ENCODE assay signal across 26 cellular contexts in the genomic region with DNA sequence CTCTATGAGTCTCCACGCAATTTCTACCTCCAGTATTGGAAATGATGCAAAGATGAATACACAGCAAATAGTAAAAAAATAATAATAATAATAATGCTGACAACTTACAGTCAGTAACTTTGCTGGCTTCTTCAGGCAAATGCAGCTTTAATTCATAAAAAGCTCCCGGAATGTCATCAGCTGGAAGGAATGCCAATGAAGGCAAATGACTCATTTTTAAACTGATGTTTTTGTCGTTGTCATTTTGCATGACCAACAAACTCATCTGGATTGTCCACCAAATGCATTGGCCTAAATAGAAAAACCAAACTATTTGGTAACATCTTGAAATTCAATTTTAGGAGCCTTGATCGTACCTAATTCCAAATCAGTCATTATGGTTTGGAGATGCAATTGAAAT.
DNase-seq lines count a peak whose midpoint lies in the region; ATAC-seq, FAIRE-seq and TF ChIP-seq lines count a peak whose summit lies in the region.
"Had no signal": no experiment of that assay in that cellular context is flagged by ENCODE, and none has a peak within 500 bp of the region (broad histone marks: within the 10 kb centered on the region; RNA-seq: fewer than 3 reads in every experiment).

No MANE protein-coding gene starts in this region.

- no peaks in the 10 kb centered on the region for H3K4me1 Mint-ChIP-seq in naive thymus-derived CD8-positive, alpha-beta T cell
- H3K4me1 Mint-ChIP-seq: B cell, T-cell had no signal

- no peaks in the 10 kb centered on the region for H3K9me2 ChIP-seq in PC-3 (replicated peaks; ENCODE audit: low read length)

- H3K27me3 ChIP-seq in PC-3 (ENCODE audit: low read length) (no peaks in the 10 kb centered on the region), endothelial cell of umbilical vein (ENCODE audit: control insufficient read depth in 2 of 2, insufficient read depth in 2 of 2, low read length in 2 of 2) (no peaks in the 10 kb centered on the region)

- DNase-seq in A172 (ENCODE audit: low spot score) = peak; percentile 34
- DNase-seq in EL = peak; percentile 46
- DNase-seq in PC-3 = peak; percentile 53
- no peak for DNase-seq in endothelial cell of umbilical vein (ENCODE audit: low read depth, low spot score)
- DNase-seq in naive thymus-derived CD8-positive, alpha-beta T cell = no peak
- DNase-seq in medulla oblongata (ENCODE audit: extremely low spot score) = no peak
- DNase-seq in SIG-M5 treated with dmso at 0.1 percent for 504 hours (lab: John Stamatoyannopoulos, UW; ENCODE audit: unreplicated experiment) = no peak
- DNase-seq: 8988T; Caco-2; CD8-positive, alpha-beta T cell; H9; Karpas-422; NCI-H1092 treated with DMSO at 0.1 percent for 48 hours; NCI-H146; NCI-H1930; NCI-H2107; NCI-H524; NCI-H748 treated with DMSO at 0.1 percent for 48 hours; SIG-M5; T-cell had no signal

- intact Hi-C loops in PC-3 (cut with micrococcal nuclease) = no loop called here
- intact Hi-C loops in endothelial cell of umbilical vein (cut with micrococcal nuclease) = no loop called here

- H3K9me3 ChIP-seq in PC-3 (ENCODE audit: low read length) (no peaks in the 10 kb centered on the region), endothelial cell of umbilical vein (replicated peaks; ENCODE audit: control insufficient read depth, insufficient read depth, low read length) (no peaks in the 10 kb centered on the region)
- H3K9me3 ChIP-seq: Caco-2 had no signal

- TF ChIP-seq CTCF in PC-3 (conservative IDR thresholded peaks at IDR 0.05; ENCODE audit: low read depth, low read length) (no peak), endothelial cell of umbilical vein (IDR thresholded peaks at IDR 0.05; ENCODE audit: extremely low read depth in 1 of 2, insufficient read depth in 1 of 2, low read depth in 1 of 2, low read length in 2 of 2) (no peak)

- H3K4me1 ChIP-seq in PC-3 (ENCODE audit: insufficient read depth, low read length) (peaks cover 5% of the 10 kb centered on the region; the same call in 1 of the 2 replicates), endothelial cell of umbilical vein (ENCODE audit: control insufficient read depth, extremely low read depth, insufficient read depth, low read length) (no peaks in the 10 kb centered on the region)
- H3K4me1 ChIP-seq: Caco-2 had no signal

- no peaks in the 10 kb centered on the region for H3F3A ChIP-seq in PC-3 (ENCODE audit: low read length, unreplicated experiment)

- BruUV-seq in PC-3 (replicated peaks; lab: Mats Ljungman, UMichigan) (no TSS peak), endothelial cell of umbilical vein (replicated peaks; lab: Mats Ljungman, UMichigan) (no TSS peak)

- H3K4me3 Mint-ChIP-seq in naive thymus-derived CD8-positive, alpha-beta T cell = no peak overlapping the region
- H3K4me3 Mint-ChIP-seq: B cell; CD8-positive, alpha-beta T cell; GM23338; H9; T-cell had no signal

- H4K20me1 ChIP-seq in PC-3 (ENCODE audit: low read length) (no peaks in the 10 kb centered on the region), endothelial cell of umbilical vein (replicated peaks; ENCODE audit: control insufficient read depth, extremely low read depth, insufficient read depth, low read length) (no peaks in the 10 kb centered on the region)

- no peak overlapping the region for H3K4me2 ChIP-seq in PC-3 (ENCODE audit: low read length)
- no peak overlapping the region for H3K4me2 ChIP-seq in endothelial cell of umbilical vein (ENCODE audit: insufficient read depth, low read length)
- H3K4me2 ChIP-seq: GM23338 had no signal

- no peaks in the 10 kb centered on the region for H3K36me3 ChIP-seq in PC-3 (ENCODE audit: low read depth, low read length)
- H3K36me3 ChIP-seq in endothelial cell of umbilical vein (ENCODE audit: control insufficient read depth in 2 of 2, extremely low read depth in 1 of 2, insufficient read depth in 2 of 2, low read length in 2 of 2) = no peaks in the 10 kb centered on the region

- no peak overlapping the region for H3K4me3 ChIP-seq in PC-3 (ENCODE audit: low read length)
- no peak overlapping the region for H3K4me3 ChIP-seq in endothelial cell of umbilical vein (replicated peaks in 1 of 3; ENCODE audit: insufficient read depth in 1 of 3, low read depth in 1 of 3, low read length in 3 of 3)
- H3K4me3 ChIP-seq: GM23338 had no signal

- H2AFZ ChIP-seq in PC-3 (ENCODE audit: low read length) = no peak overlapping the region
- H2AFZ ChIP-seq in endothelial cell of umbilical vein (ENCODE audit: low read depth, low read length) = no peak overlapping the region
- H2AFZ ChIP-seq: GM23338 had no signal

- H3K36me3 Mint-ChIP-seq in naive thymus-derived CD8-positive, alpha-beta T cell = no peaks in the 10 kb centered on the region
- H3K36me3 Mint-ChIP-seq: CD8-positive, alpha-beta T cell; T-cell had no signal

- H3K27ac Mint-ChIP-seq in naive thymus-derived CD8-positive, alpha-beta T cell = no peak overlapping the region
- H3K27ac Mint-ChIP-seq: B cell; CD8-positive, alpha-beta T cell; GM23338; H9; T-cell had no signal

- H3K9ac ChIP-seq in PC-3 (ENCODE audit: low read length) = no peak overlapping the region
- H3K9ac ChIP-seq in endothelial cell of umbilical vein (replicated peaks; ENCODE audit: extremely low read depth, insufficient read depth, low read length) = no peak overlapping the region

- no peak for TF ChIP-seq POLR2A in endothelial cell of umbilical vein (IDR thresholded peaks at IDR 0.05; ENCODE audit: low read depth, low read length)

- peaks cover 0 to 5% (median 3%) of the 10 kb centered on the region in 5 donors for H3K27me3 Mint-ChIP-seq in naive thymus-derived CD8-positive, alpha-beta T cell

- dilution Hi-C loops in endothelial cell of umbilical vein (cut with MboI; ENCODE audit: extremely low pct_ligation_motif_present, low sequenced_read_pairs) = no loop called here

- no peak overlapping the region for H3K27ac ChIP-seq in PC-3 (ENCODE audit: low read length)
- no peak overlapping the region for H3K27ac ChIP-seq in endothelial cell of umbilical vein (ENCODE audit: insufficient read depth, low read depth, low read length)
- H3K27ac ChIP-seq: C4-2B had no signal

- peak; percentile 40 for FAIRE-seq in endothelial cell of umbilical vein (lab: Jason Lieb, UNC)
- FAIRE-seq: GM12892, GM19239 had no signal

- POLR2A ChIA-PET in PC-3 (lab: Charles Lee; ENCODE audit: unreplicated experiment) = no interaction called here
- POLR2A ChIA-PET in endothelial cell of umbilical vein (lab: Charles Lee) = no interaction called here
- POLR2A ChIA-PET in naive thymus-derived CD8-positive, alpha-beta T cell (lab: Charles Lee) = no interaction called here

- H3K79me2 ChIP-seq in PC-3 (ENCODE audit: low read length) (no peaks in the 10 kb centered on the region), endothelial cell of umbilical vein (ENCODE audit: control insufficient read depth, insufficient read depth, low read length) (no peaks in the 10 kb centered on the region)

- CTCF ChIA-PET in PC-3 (lab: Charles Lee) = no interaction called here
- CTCF ChIA-PET in endothelial cell of umbilical vein (lab: Charles Lee) = no interaction called here

- no peaks in the 10 kb centered on the region for H3K9me3 Mint-ChIP-seq in naive thymus-derived CD8-positive, alpha-beta T cell
- H3K9me3 Mint-ChIP-seq: CD8-positive, alpha-beta T cell; GM23338; H9; T-cell had no signal

- no peak for ATAC-seq in PC-3
- no peak for ATAC-seq in naive thymus-derived CD8-positive, alpha-beta T cell
- no peak for ATAC-seq in HG03175 (IDR thresholded peaks at IDR 0.05; ENCODE audit: unreplicated experiment)
- ATAC-seq: CD8-positive, alpha-beta T cell; GM23338; T-cell had no signal

- no peaks in the 10 kb centered on the region for H3K9me1 ChIP-seq in endothelial cell of umbilical vein (replicated peaks; ENCODE audit: control insufficient read depth, extremely low read depth, insufficient read depth, low read length)

TF ChIP-seq in endothelial cell of umbilical vein, 7 proteins besides CTCF, POLR2A, EP300 and RAD21:
- no peak for TF ChIP-seq JUN (IDR thresholded peaks at IDR 0.05; ENCODE audit: borderline replicate concordance, insufficient read depth, insufficient read length, low read depth)
- TF ChIP-seq POLR2AphosphoS5 (IDR thresholded peaks at IDR 0.05; ENCODE audit: insufficient read depth, low read depth, low read length) = no peak
- no peak for TF ChIP-seq EZH2 (IDR thresholded peaks at IDR 0.05; ENCODE audit: borderline replicate concordance, low read depth, low read length, severe bottlenecking)
- TF ChIP-seq, protein P1, sequence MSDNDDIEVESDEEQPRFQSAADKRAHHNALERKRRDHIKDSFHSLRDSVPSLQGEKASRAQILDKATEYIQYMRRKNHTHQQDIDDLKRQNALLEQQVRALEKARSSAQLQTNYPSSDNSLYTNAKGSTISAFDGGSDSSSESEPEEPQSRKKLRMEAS (IDR thresholded peaks at IDR 0.05; ENCODE audit: insufficient read depth, insufficient read length) = no peak
- TF ChIP-seq MYC (IDR thresholded peaks at IDR 0.05; ENCODE audit: low read depth, low read length) = no peak
- no peak for TF ChIP-seq GATA2 (IDR thresholded peaks at IDR 0.05; ENCODE audit: insufficient read depth, insufficient read length, low read depth, low read length)
- TF ChIP-seq FOS (IDR thresholded peaks at IDR 0.05; ENCODE audit: borderline replicate concordance, insufficient read depth, low read length) = no peak

Comparison
In these comparisons a context has a peak if more than half of its experiments do, and no peak if none do; other contexts are left out.
1. DNase-seq: peak in A172 (single experiment), EL (single experiment) and PC-3 (single experiment); none in endothelial cell of umbilical vein (single experiment), naive thymus-derived CD8-positive, alpha-beta T cell (0 of 10), medulla oblongata (single experiment) and SIG-M5 treated with dmso at 0.1 percent for 504 hours (single experiment).